28 cellular contexts compared by ENCODE assay signal in the genomic region with DNA sequence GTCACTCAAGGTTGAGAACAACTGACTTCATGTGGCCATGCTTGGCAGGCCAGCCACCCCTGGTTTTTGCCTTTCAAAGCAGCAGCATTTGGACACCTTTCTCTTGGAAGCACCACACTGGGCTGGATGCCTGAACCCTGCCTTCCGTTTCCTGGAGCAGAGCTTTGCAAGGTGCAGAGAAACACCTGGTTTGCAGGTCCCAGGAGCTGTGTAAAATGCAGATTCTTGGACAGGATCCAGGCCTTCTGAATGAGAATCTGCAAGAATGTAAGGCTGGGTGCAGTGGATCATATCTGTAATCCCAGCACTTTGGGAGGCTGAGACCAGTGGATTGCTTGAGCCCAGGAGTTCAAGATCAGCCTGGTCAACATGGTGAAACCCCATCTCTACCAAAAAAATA. TPM values are rescaled to one million over a fixed set of nuclear protein-coding genes. Genes with fewer than 3 reads are reported as not detected.
A peak's percentile ranks its signal among the peaks of the same experiment; 100 is the strongest.
DNase-seq lines count a peak whose midpoint lies in the region; ATAC-seq and TF ChIP-seq lines count a peak whose summit lies in the region.
"Had no signal": no experiment of that assay in that cellular context is flagged by ENCODE, and none has a peak within 500 bp of the region (broad histone marks: within the 10 kb centered on the region; RNA-seq: fewer than 3 reads in every experiment).

No MANE protein-coding gene starts in this region.

- TF ChIP-seq POLR2A in lower leg skin (IDR thresholded peaks at IDR 0.05) = no peak

- no peak overlapping the region for H2BK12ac ChIP-seq in neuronal stem cell (ENCODE audit: low read length)

- H3K27ac ChIP-seq in neuronal stem cell (replicated peaks; ENCODE audit: low read length) = no peak overlapping the region
- H3K27ac ChIP-seq: 22Rv1, PC-9, RWPE1, SK-N-MC had no signal

- H3K18ac ChIP-seq in neuronal stem cell (ENCODE audit: low read length) = peak overlapping the region; percentile 3

- H3K4ac ChIP-seq in neuronal stem cell (ENCODE audit: low read length) = no peak overlapping the region

- DNase-seq in NCI-H2029 (lab: John Stamatoyannopoulos, UW) (peak; percentile 9), NCI-H2029 treated with DMSO at 0.1 percent for 48 hours (lab: John Stamatoyannopoulos, UW) (no peak), LNCaP clone FGC (ENCODE audit: low read depth) (peak; percentile 80), RPMI8226 (peak; percentile 93), neuronal stem cell (ENCODE audit: low spot score) (no peak), lower leg skin (ENCODE audit: low spot score in 2 of 2) (no peak)
- DNase-seq: ACHN; AML-193; C1 segment of cervical spinal cord; Calu3; CD8-positive, alpha-beta memory T cell; EL; H7; KBM-7; NCI-H1105; NCI-H146; NCI-H2081; NCI-H226; NCI-H510A treated with DMSO at 0.1 percent for 48 hours; NCI-H774; PC-9; SHP77 treated with DMSO at 0.1 percent for 48 hours; T-helper 2 cell had no signal

- H2AK5ac ChIP-seq in neuronal stem cell (ENCODE audit: low read depth, low read length) = no peak overlapping the region

- peak overlapping the region; percentile 10 for H2BK5ac ChIP-seq in neuronal stem cell (ENCODE audit: low read length)

- WGBS in neuronal stem cell (ENCODE audit: extremely low coverage in 2 of 2, insufficient read length in 2 of 2, insufficient replicate concordance in 1 of 2), 2 donors = no CpG with 5 or more reads among the region's 1 CpG
- 27 to 55% methylated on average over 1 of the region's 1 CpG for WGBS in lower leg skin, 2 donors

- H3K4me3 ChIP-seq in LNCaP clone FGC (ENCODE audit: low read depth, low read length) = no peak overlapping the region
- H3K4me3 ChIP-seq in neuronal stem cell (ENCODE audit: low read length in 2 of 2) = no peak overlapping the region
- H3K4me3 ChIP-seq in lower leg skin (ENCODE audit: low read depth, poor library complexity, severe bottlenecking) = no peak overlapping the region
- H3K4me3 ChIP-seq: PC-9, SK-N-MC had no signal

- no peak overlapping the region for H4K8ac ChIP-seq in neuronal stem cell (ENCODE audit: low read depth, low read length)

- H3K4me1 ChIP-seq in neuronal stem cell (ENCODE audit: control insufficient read depth in 2 of 2, insufficient read depth in 1 of 2, low read depth in 1 of 2, low read length in 2 of 2) = peaks cover 0 to 2% of the 10 kb centered on the region in 2 donors

- H3K9me3 ChIP-seq in neuronal stem cell (replicated peaks in 1 of 2; ENCODE audit: control insufficient read depth in 2 of 2, insufficient read depth in 1 of 2, low read depth in 1 of 2, low read length in 2 of 2) = no peaks in the 10 kb centered on the region

- H4K91ac ChIP-seq in neuronal stem cell (ENCODE audit: low read depth, low read length, poor library complexity) = no peak overlapping the region

- no peak overlapping the region for H3K23ac ChIP-seq in neuronal stem cell (ENCODE audit: low read depth, low read length, poor library complexity)

- ATAC-seq in GM19395 (IDR thresholded peaks at IDR 0.05; ENCODE audit: unreplicated experiment) = no peak
- ATAC-seq in HG03378 (IDR thresholded peaks at IDR 0.05; ENCODE audit: unreplicated experiment) = no peak

- peaks cover 0 to 7% (median 0%) of the 10 kb centered on the region in 3 experiments for H3K27me3 ChIP-seq in neuronal stem cell (ENCODE audit: control insufficient read depth in 3 of 3, insufficient read depth in 3 of 3, low read depth in 1 of 3, low read length in 3 of 3)

- no peak overlapping the region for H3K14ac ChIP-seq in neuronal stem cell (ENCODE audit: low read length)

- no peaks in the 10 kb centered on the region for H3K79me1 ChIP-seq in neuronal stem cell (ENCODE audit: low read depth, low read length)

- no peak overlapping the region for H2BK15ac ChIP-seq in neuronal stem cell (ENCODE audit: low read length)

- no peak overlapping the region for H3K9ac ChIP-seq in neuronal stem cell (ENCODE audit: low read depth, low read length, poor library complexity)

- no peaks in the 10 kb centered on the region for H3K36me3 ChIP-seq in neuronal stem cell (replicated peaks in 1 of 2; ENCODE audit: control insufficient read depth in 2 of 2, insufficient read depth in 2 of 2, low read length in 2 of 2)

- intact Hi-C loops in lower leg skin (cut with DNase I; ENCODE audit: low total_unique reads) = no loop called here

- TF ChIP-seq CTCF in LNCaP clone FGC (IDR thresholded peaks at IDR 0.05; ENCODE audit: control insufficient read depth, extremely low read depth, insufficient read depth) = no peak
- TF ChIP-seq CTCF in lower leg skin (IDR thresholded peaks at IDR 0.05) = no peak

- no peak overlapping the region for H2BK120ac ChIP-seq in neuronal stem cell (ENCODE audit: low read depth, low read length)

- no peak overlapping the region for H2AFZ ChIP-seq in neuronal stem cell (ENCODE audit: low read length)
- H2AFZ ChIP-seq: PC-9 had no signal

- H3K4me2 ChIP-seq in neuronal stem cell (ENCODE audit: insufficient read depth, low read length, poor library complexity, severe bottlenecking) = no peak overlapping the region
- H3K4me2 ChIP-seq: PC-9 had no signal

RNA-seq across cellular contexts. Expression of a gene that starts 18.0 kb away (rescaled TPM):
- 1.4 TPM for polyA plus RNA-seq in neuronal stem cell (2013, experiment 1 of 2)
- 1.6 TPM for polyA plus RNA-seq in neuronal stem cell (2013, experiment 2 of 2)
- 10 to 100 TPM; 29.8 to 57.2 (median 32.9) TPM for total RNA-seq in lower leg skin

Comparison
In these comparisons a context has a peak if more than half of its experiments do, and no peak if none do; other contexts are left out.
1. DNase-seq: peak in NCI-H2029 (single experiment), LNCaP clone FGC (single experiment) and RPMI8226 (single experiment); none in NCI-H2029 treated with DMSO at 0.1 percent for 48 hours (single experiment), neuronal stem cell (single experiment) and lower leg skin (0 of 2).